9 cellular contexts compared by ENCODE assay signal in the genomic region with DNA sequence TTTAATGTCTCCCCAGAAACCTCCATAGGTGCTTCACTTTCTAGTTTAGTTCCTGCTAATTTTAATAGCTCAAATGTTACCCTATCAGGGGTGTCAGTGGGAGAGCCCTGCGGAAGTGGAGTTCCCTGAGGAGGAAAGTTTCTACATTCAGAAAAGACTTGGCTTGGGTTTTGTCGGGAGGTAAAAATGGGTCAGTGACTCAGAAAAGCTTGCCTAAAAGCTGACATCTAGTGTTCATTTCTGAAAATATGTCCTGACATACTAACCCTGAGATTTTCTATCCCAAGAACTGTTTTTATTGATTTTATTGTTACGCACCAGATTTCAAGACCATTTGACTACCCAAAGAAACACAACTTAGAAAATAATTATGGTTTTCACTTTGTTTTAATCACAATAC. TPM values are rescaled to one million over a fixed set of nuclear protein-coding genes. Genes with fewer than 3 reads are reported as not detected.
DNase-seq lines count a peak whose midpoint lies in the region; ATAC-seq and TF ChIP-seq lines count a peak whose summit lies in the region.
"Had no signal": no experiment of that assay in that cellular context is flagged by ENCODE, and none has a peak within 500 bp of the region (broad histone marks: within the 10 kb centered on the region; RNA-seq: fewer than 3 reads in every experiment).

No MANE protein-coding gene starts in this region.

- intact Hi-C loops in thyroid gland (cut with DNase I): no loop called here

- no peak for TF ChIP-seq POLR2A in thyroid gland (IDR thresholded peaks at IDR 0.05)

- no peaks in the 10 kb centered on the region for H3K27me3 ChIP-seq in thyroid gland

- peak overlapping the region; percentile 82 for H3K27ac Mint-ChIP-seq in stimulated activated memory B cell treated with anti-CD40 and anti-IgM and Interleukin-4, amounts not matched to agents 10 μg/mL and 1 μg/mL and 100 μg/mL, for 72 hours
- H3K27ac Mint-ChIP-seq: activated T-helper 2 cell treated with anti-CD3 and anti-CD28 coated beads, Interferon-gamma antibody, Interleukin-2, Interleukin-4, amounts not matched to agents 10 μg/mL and 5 μg/mL and 100 μg/mL, durations not matched to agents 14 hours and 24 hours and 36 hours had no signal

- H3K4me1 ChIP-seq in thyroid gland: peaks cover 6 to 7% of the 10 kb centered on the region in 2 donors

- H3K4me3 ChIP-seq in epithelial cell of proximal tubule (ENCODE audit: low read depth, low read length): no peak overlapping the region
- no peak overlapping the region for H3K4me3 ChIP-seq in thyroid gland (replicated peaks in 1 of 3)

- H3K27ac ChIP-seq in thyroid gland: no peak overlapping the region

- ATAC-seq in stimulated activated memory B cell treated with anti-CD40 and anti-IgM and Interleukin-4, amounts not matched to agents 10 μg/mL and 1 μg/mL and 100 μg/mL, for 72 hours: no peak
- no peak for ATAC-seq in GM21737 (IDR thresholded peaks at IDR 0.05; ENCODE audit: unreplicated experiment)
- ATAC-seq in GM18511 (IDR thresholded peaks at IDR 0.05; ENCODE audit: unreplicated experiment): no peak

- peak; percentile 38 for DNase-seq in SIG-M5 treated with dmso at 0.1 percent for 504 hours (lab: John Stamatoyannopoulos, UW; ENCODE audit: unreplicated experiment)
- no peak for DNase-seq in SIG-M5 (lab: John Stamatoyannopoulos, UW)
- DNase-seq in NCI-H446 treated with DMSO at 0.1 percent for 48 hours (lab: John Stamatoyannopoulos, UW): peak; percentile 23
- DNase-seq in epithelial cell of proximal tubule (ENCODE audit: low read depth): no peak
- no peak for DNase-seq in thyroid gland

- H3K9me3 ChIP-seq in thyroid gland: no peaks in the 10 kb centered on the region

- H3K4me3 Mint-ChIP-seq in stimulated activated memory B cell treated with anti-CD40 and anti-IgM and Interleukin-4, amounts not matched to agents 10 μg/mL and 1 μg/mL and 100 μg/mL, for 72 hours: no peak overlapping the region

- H3K4me1 Mint-ChIP-seq in stimulated activated memory B cell treated with anti-CD40 and anti-IgM and Interleukin-4, amounts not matched to agents 10 μg/mL and 1 μg/mL and 100 μg/mL, for 72 hours: peaks cover 38% of the 10 kb centered on the region

- no peaks in the 10 kb centered on the region for H3K36me3 ChIP-seq in thyroid gland

- no peaks in the 10 kb centered on the region for H3K36me3 Mint-ChIP-seq in stimulated activated memory B cell treated with anti-CD40 and anti-IgM and Interleukin-4, amounts not matched to agents 10 μg/mL and 1 μg/mL and 100 μg/mL, for 72 hours

- WGBS in thyroid gland, 2 donors: 61 to 70% methylated on average over 3 of the region's 3 CpGs

- no peaks in the 10 kb centered on the region for H3K27me3 Mint-ChIP-seq in stimulated activated memory B cell treated with anti-CD40 and anti-IgM and Interleukin-4, amounts not matched to agents 10 μg/mL and 1 μg/mL and 100 μg/mL, for 72 hours

- TF ChIP-seq CTCF in epithelial cell of proximal tubule (conservative IDR thresholded peaks at IDR 0.05; ENCODE audit: low read depth, low read length): peak; percentile 45
- TF ChIP-seq CTCF in thyroid gland (IDR thresholded peaks at IDR 0.05): peak in 2 of 6 experiments; percentile 10 to 19

- H3K9me3 Mint-ChIP-seq in stimulated activated memory B cell treated with anti-CD40 and anti-IgM and Interleukin-4, amounts not matched to agents 10 μg/mL and 1 μg/mL and 100 μg/mL, for 72 hours: no peaks in the 10 kb centered on the region
- H3K9me3 Mint-ChIP-seq: activated T-helper 2 cell treated with anti-CD3 and anti-CD28 coated beads, Interferon-gamma antibody, Interleukin-2, Interleukin-4, amounts not matched to agents 10 μg/mL and 5 μg/mL and 100 μg/mL, durations not matched to agents 14 hours and 24 hours and 36 hours had no signal

RNA-seq across cellular contexts. Expression of a gene that starts 40.9 kb away (rescaled TPM):
- total RNA-seq in epithelial cell of proximal tubule (58.2 and 68.8 TPM in 2 replicates), thyroid gland (10 to 100 TPM in 2 of 4 donors, 1 to 10 TPM in 2; 1.7 to 15.1 (median 8.6) TPM)

Comparison
In these comparisons a context has a peak if more than half of its experiments do, and no peak if none do; other contexts are left out.
1. DNase-seq: peak in SIG-M5 treated with dmso at 0.1 percent for 504 hours (single experiment) and NCI-H446 treated with DMSO at 0.1 percent for 48 hours (single experiment); none in SIG-M5 (single experiment), epithelial cell of proximal tubule (single experiment) and thyroid gland (0 of 2).